16 cellular contexts compared by ENCODE assay signal in the genomic region with DNA sequence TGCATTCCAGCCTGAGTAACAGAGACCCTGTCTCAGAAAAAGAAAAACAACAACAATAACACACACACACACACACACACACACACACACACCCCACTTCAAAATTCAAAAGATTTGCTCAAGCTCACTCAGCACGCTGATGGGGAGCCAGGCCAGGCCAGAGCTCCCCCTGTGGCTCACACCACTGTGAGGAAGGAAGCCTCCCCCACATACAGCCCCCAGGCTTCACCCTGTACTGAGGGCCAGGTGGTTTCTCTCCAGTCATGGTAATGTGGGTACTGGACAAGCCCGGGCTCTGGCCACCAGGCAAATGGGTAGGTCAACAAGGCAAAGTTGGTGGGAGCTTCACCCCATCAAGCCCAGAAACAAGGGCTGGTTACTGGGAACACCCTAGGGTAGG. TPM values are rescaled to one million over a fixed set of nuclear protein-coding genes. Genes with fewer than 3 reads are reported as not detected.
DNase-seq lines count a peak whose midpoint lies in the region; ATAC-seq and TF ChIP-seq lines count a peak whose summit lies in the region.
"Had no signal": no experiment of that assay in that cellular context is flagged by ENCODE, and none has a peak within 500 bp of the region (broad histone marks: within the 10 kb centered on the region; RNA-seq: fewer than 3 reads in every experiment).

No MANE protein-coding gene starts in this region.

- intact Hi-C loops in colonic mucosa (cut with DNase I) (no loop called here), transverse colon (cut with DNase I; ENCODE audit: low total_unique reads) (no loop called here)

- H3K27me3 ChIP-seq in colonic mucosa = no peaks in the 10 kb centered on the region
- no peaks in the 10 kb centered on the region for H3K27me3 ChIP-seq in mucosa of rectum (ENCODE audit: control insufficient read depth in 2 of 2, insufficient read depth in 2 of 2, low read length in 2 of 2)
- no peaks in the 10 kb centered on the region for H3K27me3 ChIP-seq in transverse colon
- H3K27me3 ChIP-seq: body of pancreas, MG63, neural progenitor cell had no signal

- WGBS in transverse colon (ENCODE audit: low coverage in 1 of 2), 2 donors = 83% methylated on average over 2 of the region's 2 CpGs; no CpG with 5 or more reads in 1 of the 2 donors

- POLR2A ChIA-PET in RWPE1 (lab: Yijun Ruan, JAX; ENCODE audit: low non-redundant PET) = interaction anchor here (1.1 kb wide), 1 partner anchor 79 kb away, joined by 7 read pairs; no protein-coding TSS in a partner anchor

- H3K9ac ChIP-seq in colonic mucosa (ENCODE audit: low read depth in 2 of 2, low read length in 2 of 2) = no peak overlapping the region
- H3K9ac ChIP-seq in mucosa of rectum (ENCODE audit: low read depth in 1 of 2, low read length in 2 of 2) = no peak overlapping the region
- H3K9ac ChIP-seq: neural progenitor cell had no signal

- CTCF ChIA-PET in RWPE1 (lab: Yijun Ruan, JAX) = interaction anchor here (0.6 to 5.8 kb wide), 7 partner anchors 12 to 1715 kb away, joined by 3 to 84 read pairs (median 4); no protein-coding TSS in a partner anchor

- ATAC-seq in HG02884 (IDR thresholded peaks at IDR 0.05; ENCODE audit: unreplicated experiment) (no peak), HG03045 (IDR thresholded peaks at IDR 0.05; ENCODE audit: unreplicated experiment) (no peak)
- ATAC-seq: activated T-cell treated with anti-CD3 and anti-CD28 coated beads, Interleukin-2, amount 50 U/mL, for 4 hours; stimulated activated memory B cell treated with anti-CD40 and anti-IgM and Interleukin-4, amounts not matched to agents 10 μg/mL and 1 μg/mL and 100 μg/mL, for 72 hours had no signal

- TF ChIP-seq CTCF in RWPE1 (conservative IDR thresholded peaks at IDR 0.05; ENCODE audit: low read depth) (no peak), colonic mucosa (IDR thresholded peaks at IDR 0.05) (no peak), transverse colon (IDR thresholded peaks at IDR 0.05) (no peak)

- no peaks in the 10 kb centered on the region for H3K4me1 ChIP-seq in colonic mucosa
- peaks cover 4 to 5% of the 10 kb centered on the region in 2 donors for H3K4me1 ChIP-seq in mucosa of rectum (ENCODE audit: control insufficient read depth in 2 of 2, insufficient read depth in 2 of 2, low read length in 2 of 2)
- peaks cover 3 to 20% (median 10%) of the 10 kb centered on the region in 4 donors for H3K4me1 ChIP-seq in transverse colon
- H3K4me1 ChIP-seq: neural progenitor cell had no signal

- H3K9me3 ChIP-seq in colonic mucosa (no peaks in the 10 kb centered on the region), mucosa of rectum (ENCODE audit: control insufficient read depth in 2 of 2, low read length in 2 of 2) (no peaks in the 10 kb centered on the region), transverse colon (no peaks in the 10 kb centered on the region)
- H3K9me3 ChIP-seq: body of pancreas, MG63 had no signal

- H3K36me3 ChIP-seq in colonic mucosa (no peaks in the 10 kb centered on the region), mucosa of rectum (ENCODE audit: control insufficient read depth in 2 of 2, insufficient read depth in 2 of 2, low read length in 2 of 2) (peaks cover 6 to 11% of the 10 kb centered on the region in 2 donors), transverse colon (no peaks in the 10 kb centered on the region)
- H3K36me3 ChIP-seq: neural progenitor cell had no signal

- TF ChIP-seq POLR2A in transverse colon (IDR thresholded peaks at IDR 0.05) = no peak

- TF ChIP-seq EP300 in transverse colon (IDR thresholded peaks at IDR 0.05; ENCODE audit: low read depth) = no peak

- peak overlapping the region; percentile 95 for H3K27ac ChIP-seq in RWPE1
- H3K27ac ChIP-seq in colonic mucosa = peak overlapping the region; percentile 4
- H3K27ac ChIP-seq in mucosa of rectum (ENCODE audit: low read depth in 2 of 2, low read length in 2 of 2) = peak overlapping the region; percentile 38 to 55
- H3K27ac ChIP-seq in transverse colon = peak overlapping the region; percentile 52 to 74 (median 68)
- H3K27ac ChIP-seq: body of pancreas, neural progenitor cell, PC-9 had no signal

- DNase-seq in RWPE1 (ENCODE audit: low spot score) (no peak), colonic mucosa (no peak), transverse colon (no peak)
- no peak for DNase-seq in activated CD8-positive, alpha-beta memory T cell treated with anti-CD3 and anti-CD28 coated beads for 24 hours
- DNase-seq: activated T-cell treated with anti-CD3 and anti-CD28 coated beads, Interleukin-2, amount 50 U/mL, for 4 hours; DMS 273 treated with DMSO at 0.1 percent for 48 hours; NCI-H345; PC-9; stimulated activated CD4-positive, alpha-beta T cell treated with anti-CD3 and anti-CD28 coated beads, Interleukin-2, amount 100 ng/mL, for 24 hours had no signal

- H3K4me3 ChIP-seq in colonic mucosa = no peak overlapping the region
- H3K4me3 ChIP-seq in mucosa of rectum (ENCODE audit: low read length in 2 of 2) = no peak overlapping the region
- no peak overlapping the region for H3K4me3 ChIP-seq in transverse colon
- H3K4me3 ChIP-seq: body of pancreas, MG63, neural progenitor cell, PC-9 had no signal

- in situ Hi-C loops in transverse colon (cut with MboI; ENCODE audit: low pct_ligation_motif_present in 1 of 4, low pct_unique_long_range_greater_than_20kb in 1 of 4, low sequenced_read_pairs in 3 of 4) = loop anchor here in 3 of 4 donors (5.0 to 25.0 kb wide), 3 partner anchors 82 to 302 kb away; partner anchors contain the start of gene SLC36A1 (in 1 of the 3)

RNA-seq across cellular contexts. Expression of gene ATOX1, which starts 19.0 kb away (rescaled TPM):
- total RNA-seq in colonic mucosa = 10 to 100 TPM; 54.6 to 62.4 TPM
- total RNA-seq in transverse colon = 10 to 100 TPM in 2 of 4 donors, 1 to 10 TPM in 2; 5.0 to 81.1 (median 31.7) TPM

RNA-seq across cellular contexts. Expression of gene G3BP1, which starts 32.4 kb away (rescaled TPM):
- 100 to 1,000 TPM; 136 to 203 TPM for total RNA-seq in colonic mucosa
- total RNA-seq in transverse colon = 10 to 100 TPM; 35.4 to 88.6 (median 66.7) TPM

RNA-seq across cellular contexts. Expression of gene SPARC, which starts 52.7 kb away (rescaled TPM):
- 100 to 1,000 TPM; 107 to 258 TPM for total RNA-seq in colonic mucosa
- total RNA-seq in transverse colon = 100 to 1,000 TPM in 1 of 4 donors, 10 to 100 TPM in 3; 47.9 to 267 (median 85.1) TPM

Comparison
In these comparisons a context has a peak if more than half of its experiments do, and no peak if none do; other contexts are left out.
1. H3K27ac ChIP-seq: peak in every context shown above with its lines; median percentile 95 in RWPE1; 68 in transverse colon; 46 in mucosa of rectum; 4 in colonic mucosa.